8 cellular contexts compared by ENCODE assay signal in the genomic region with DNA sequence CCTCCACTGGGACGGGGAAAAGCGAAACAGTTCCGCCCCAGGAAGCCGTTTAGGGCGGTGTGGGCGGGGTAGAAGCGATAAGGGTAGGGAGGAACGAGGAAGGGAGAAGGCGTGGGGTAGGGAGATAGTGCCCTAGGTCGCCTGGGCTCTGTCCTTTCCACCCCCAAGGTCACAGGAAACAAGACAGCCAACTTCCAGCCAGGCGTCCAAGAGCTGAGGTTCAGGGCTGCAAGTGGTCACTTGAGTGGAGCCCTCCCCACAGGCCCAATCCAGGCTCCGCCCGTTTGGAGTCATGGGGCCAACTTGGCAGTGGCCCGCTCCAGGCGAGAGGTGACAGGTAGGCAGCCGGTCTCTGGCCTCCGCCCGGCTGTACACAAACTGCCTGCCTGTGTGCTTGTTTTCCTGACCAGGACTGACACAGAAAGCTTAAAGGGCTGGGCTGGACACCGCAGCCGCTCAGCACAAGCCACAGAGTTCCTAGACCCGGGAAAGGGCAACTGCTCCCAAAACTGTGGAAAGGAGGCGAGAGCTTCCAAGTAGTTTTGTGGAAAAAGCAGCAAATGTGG. TPM values are rescaled to one million over a fixed set of nuclear protein-coding genes. Genes with fewer than 3 reads are reported as not detected.
A peak's percentile ranks its signal among the peaks of the same experiment; 100 is the strongest.
DNase-seq lines count a peak whose midpoint lies in the region; ATAC-seq and TF ChIP-seq lines count a peak whose summit lies in the region.

A gene with protein sequence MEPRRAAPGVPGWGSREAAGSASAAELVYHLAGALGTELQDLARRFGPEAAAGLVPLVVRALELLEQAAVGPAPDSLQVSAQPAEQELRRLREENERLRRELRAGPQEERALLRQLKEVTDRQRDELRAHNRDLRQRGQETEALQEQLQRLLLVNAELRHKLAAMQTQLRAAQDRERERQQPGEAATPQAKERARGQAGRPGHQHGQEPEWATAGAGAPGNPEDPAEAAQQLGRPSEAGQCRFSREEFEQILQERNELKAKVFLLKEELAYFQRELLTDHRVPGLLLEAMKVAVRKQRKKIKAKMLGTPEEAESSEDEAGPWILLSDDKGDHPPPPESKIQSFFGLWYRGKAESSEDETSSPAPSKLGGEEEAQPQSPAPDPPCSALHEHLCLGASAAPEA (minus strand): TSS at position 23 of the 566 bp plus-strand sequence. CDS start 62 bp downstream, outside the sequence.

- 40 to 41% methylated on average over 22 of the region's 22 CpGs for WGBS in ectodermal cell, 2 experiments
- 17 to 29% methylated on average over 21 to 22 of the region's 22 CpGs for WGBS in lung, 2 donors

- H3K27me3 ChIP-seq in ectodermal cell (ENCODE audit: control insufficient read depth, insufficient read depth, low read length, poor library complexity, severe bottlenecking) = peaks cover 19% of the 10 kb centered on the region
- no peaks in the 10 kb centered on the region for H3K27me3 ChIP-seq in lung (ENCODE audit: control insufficient read depth, insufficient read depth)
- no peaks in the 10 kb centered on the region for H3K27me3 ChIP-seq in thoracic aorta (replicated peaks; ENCODE audit: insufficient read depth)

- H3K27ac ChIP-seq in RWPE1 (peak within 1 kb of the TSS; percentile 100), ectodermal cell (ENCODE audit: insufficient read depth, low read depth, low read length, poor library complexity, severe bottlenecking) (peak within 1 kb of the TSS; percentile 69), lung (ENCODE audit: low read depth in 1 of 2, low read length in 1 of 2) (peak within 1 kb of the TSS; percentile 98 to 99), thoracic aorta (peak within 1 kb of the TSS; percentile 91 to 94)

- no peaks in the 10 kb centered on the region for H3K9me3 Mint-ChIP-seq in HFFc6

- peaks cover 12% of the 10 kb centered on the region for H3K4me1 Mint-ChIP-seq in HFFc6 (ENCODE audit: low read depth)

- peak within 1 kb of the TSS; percentile 64 for H3K27ac Mint-ChIP-seq in HFFc6

- TF ChIP-seq CTCF in HFFc6 (IDR thresholded peaks at IDR 0.05) = no peak
- TF ChIP-seq CTCF in RWPE1 (conservative IDR thresholded peaks at IDR 0.05; ENCODE audit: low read depth) = no peak
- TF ChIP-seq CTCF in lung (IDR thresholded peaks at IDR 0.05; ENCODE audit: control extremely low read depth, extremely low read depth) = no peak
- TF ChIP-seq CTCF in thoracic aorta (IDR thresholded peaks at IDR 0.05) = no peak

- no peaks in the 10 kb centered on the region for H3K27me3 Mint-ChIP-seq in HFFc6 (ENCODE audit: insufficient read depth)

- H3K4me3 Mint-ChIP-seq in HFFc6 = peak within 1 kb of the TSS; percentile 80

- H3K36me3 Mint-ChIP-seq in HFFc6 (ENCODE audit: low read depth) = peaks cover 22% of the 10 kb centered on the region

- peaks cover 23% of the 10 kb centered on the region for H3K4me1 ChIP-seq in ectodermal cell (ENCODE audit: control insufficient read depth, insufficient read depth, low read length)
- H3K4me1 ChIP-seq in lung (ENCODE audit: control insufficient read depth in 2 of 2, insufficient read depth in 2 of 2, low read length in 2 of 2) = peaks cover 3 to 20% of the 10 kb centered on the region in 2 donors
- peaks cover 14 to 24% of the 10 kb centered on the region in 2 donors for H3K4me1 ChIP-seq in thoracic aorta (ENCODE audit: control insufficient read depth in 1 of 2, low read depth in 2 of 2)

- POLR2A ChIA-PET in RWPE1 (lab: Yijun Ruan, JAX; ENCODE audit: low non-redundant PET) = interaction anchor here (0.5 kb wide), 1 partner anchor 11 kb away, joined by 3 read pairs; no protein-coding TSS in a partner anchor

- H3K36me3 ChIP-seq in ectodermal cell (ENCODE audit: control insufficient read depth, insufficient read depth, low read length) = peaks cover 40% of the 10 kb centered on the region
- H3K36me3 ChIP-seq in lung (ENCODE audit: control insufficient read depth in 2 of 2, insufficient read depth in 2 of 2, low read length in 2 of 2) = peaks cover 27 to 45% of the 10 kb centered on the region in 2 donors
- H3K36me3 ChIP-seq in thoracic aorta = peaks cover 46% of the 10 kb centered on the region

- DNase-seq in CD1c-positive myeloid dendritic cell (ENCODE audit: extremely low spot score) (peak; percentile 86), HFFc6 (no peak), RWPE1 (ENCODE audit: low spot score) (peak; percentile 64), lung (ENCODE audit: low spot score) (peak; percentile 89), thoracic aorta (ENCODE audit: low spot score) (no peak), NCI-H2227 treated with DMSO at 0.1 percent for 48 hours (lab: John Stamatoyannopoulos, UW) (no peak)

- H3K9me3 ChIP-seq in ectodermal cell (ENCODE audit: control insufficient read depth, low read length) (no peaks in the 10 kb centered on the region), lung (ENCODE audit: control insufficient read depth in 2 of 2, insufficient read depth in 1 of 2, low read length in 1 of 2) (no peaks in the 10 kb centered on the region), thoracic aorta (no peaks in the 10 kb centered on the region)

- CTCF ChIA-PET in RWPE1 (lab: Yijun Ruan, JAX) = interaction anchor here (0.6 to 3.2 kb wide), 4 partner anchors 19 to 75 kb away, joined by 5 to 18 read pairs (median 6); no protein-coding TSS in a partner anchor

- H3K4me3 ChIP-seq in ectodermal cell (ENCODE audit: insufficient read depth, low read depth, low read length) = peak within 1 kb of the TSS; percentile 50
- peak within 1 kb of the TSS; percentile 56 for H3K4me3 ChIP-seq in lung
- peak within 1 kb of the TSS; percentile 78 for H3K4me3 ChIP-seq in thoracic aorta

- ATAC-seq in lung (ENCODE audit: insufficient read depth, low FRiP score) (peak; percentile 53), thoracic aorta (ENCODE audit: insufficient number of reproducible peaks, low FRiP score, low read depth) (peak; percentile 27), GM19351 (IDR thresholded peaks at IDR 0.05; ENCODE audit: unreplicated experiment) (no peak)

RNA-seq across cellular contexts. Expression of the gene that starts here (rescaled TPM):
- 1 to 10 TPM; 4.6 to 6.5 (median 5.0) TPM for total RNA-seq in HFFc6 (2021; fragmentation: NEBNext Ultra II Directional; extraction: Animal tissue kit (Norgen Biotek cat#: 25700))
- 2.2 TPM for polyA plus RNA-seq in ectodermal cell (2013, experiment 1 of 4)
- 2.5 TPM for polyA plus RNA-seq in ectodermal cell (2013, experiment 2 of 4)
- 2.8 TPM for polyA plus RNA-seq in ectodermal cell (2013, experiment 3 of 4)
- 3.6 TPM for polyA plus RNA-seq in ectodermal cell (2013, experiment 4 of 4)
- 10 to 100 TPM; 25.0 to 46.3 TPM for total RNA-seq in lung
- polyA plus RNA-seq in lung = 10 to 100 TPM; 23.1 to 39.8 TPM
- total RNA-seq in thoracic aorta = 10 to 100 TPM; 16.1 to 38.9 TPM

Comparison
In these comparisons a context has a peak if more than half of its experiments do, and no peak if none do; other contexts are left out.
1. DNase-seq: peak in CD1c-positive myeloid dendritic cell (single experiment), RWPE1 (single experiment) and lung (single experiment); none in HFFc6 (single experiment), thoracic aorta (single experiment) and NCI-H2227 treated with DMSO at 0.1 percent for 48 hours (single experiment).
2. Peak in every context shown above with its lines, with median percentiles within 50 percentile points of each other: H3K27ac ChIP-seq and H3K4me3 ChIP-seq.